8 cellular contexts compared by ENCODE assay signal in the genomic region with DNA sequence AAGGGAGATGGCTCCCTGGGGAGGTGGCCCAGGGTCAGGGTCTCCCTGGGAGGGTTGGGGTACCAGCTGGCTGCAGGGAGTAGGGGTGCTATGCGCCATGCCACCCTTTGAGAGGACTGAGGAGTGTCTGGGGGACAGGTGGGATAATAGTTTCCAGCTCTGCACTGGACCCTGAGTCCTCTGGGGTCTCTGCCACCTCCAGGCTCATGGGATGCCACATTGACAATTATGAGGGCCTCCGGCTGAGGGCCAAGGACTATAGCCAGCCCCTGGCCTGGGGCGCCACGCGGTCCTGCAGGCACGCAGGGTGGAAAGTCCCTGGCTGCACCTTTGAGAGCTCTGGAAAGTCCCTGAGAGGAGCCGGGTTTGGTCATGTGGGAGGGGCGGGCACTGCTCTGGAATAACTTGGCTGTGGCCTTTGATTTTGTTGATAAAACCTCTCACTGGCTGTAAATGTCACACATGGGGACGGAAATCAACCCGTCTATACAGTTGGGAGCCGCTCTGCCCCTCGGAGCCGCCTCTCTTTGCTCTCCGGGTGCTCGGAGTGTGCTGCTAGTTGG. TPM values are rescaled to one million over a fixed set of nuclear protein-coding genes. Genes with fewer than 3 reads are reported as not detected.
DNase-seq lines count a peak whose midpoint lies in the region; ATAC-seq and TF ChIP-seq lines count a peak whose summit lies in the region.

No MANE protein-coding gene starts in this region.

- peak overlapping the region; percentile 62 for H3K27ac ChIP-seq in fibroblast of lung (ENCODE audit: insufficient read depth, low read length)

- no peaks in the 10 kb centered on the region for H3K79me2 ChIP-seq in fibroblast of lung (ENCODE audit: control insufficient read depth, insufficient read depth, low read length)

- H3K4me3 ChIP-seq in fibroblast of lung (replicated peaks in 1 of 4; ENCODE audit: control extremely low read depth in 1 of 4, insufficient read depth in 1 of 4, low read depth in 3 of 4, low read length in 4 of 4), result peak overlapping the region in 1 of 4 experiments; percentile 30

- peaks cover 14% of the 10 kb centered on the region for H3K4me1 ChIP-seq in fibroblast of lung (ENCODE audit: control insufficient read depth, extremely low read depth, insufficient read depth, low read length)

- no peaks in the 10 kb centered on the region for H3K27me3 ChIP-seq in fibroblast of lung (ENCODE audit: control insufficient read depth, insufficient read depth, low read length)

- DNase-seq in NCI-H2029 (lab: John Stamatoyannopoulos, UW) (peak; percentile 24), NCI-H2029 treated with DMSO at 0.1 percent for 48 hours (lab: John Stamatoyannopoulos, UW) (no peak), activated T-cell treated with anti-CD3 and anti-CD28 coated beads for 1 hour (ENCODE audit: low read depth) (peak; percentile 72), fibroblast of lung (ENCODE audit: low read depth in 2 of 2) (peak in 1 of 2 donors; percentile 76), renal cortical epithelial cell (ENCODE audit: low read depth) (peak; percentile 85), GDM1 (lab: John Stamatoyannopoulos, UW) (no peak), D341Med (ENCODE audit: low spot score) (no peak)

- ATAC-seq in HG03521 (IDR thresholded peaks at IDR 0.05; ENCODE audit: unreplicated experiment), result peak; percentile 40

- H3K4me2 ChIP-seq in fibroblast of lung (ENCODE audit: extremely low read depth, insufficient read depth, low read length), result peak overlapping the region; percentile 17

- H2AFZ ChIP-seq in fibroblast of lung (ENCODE audit: low read length), result no peak overlapping the region

- no peak for TF ChIP-seq CTCF in fibroblast of lung (conservative IDR thresholded peaks at IDR 0.05 in 1 of 2, IDR thresholded peaks at IDR 0.05 in 1 of 2; ENCODE audit: low read depth in 1 of 2, low read length in 2 of 2)

- H4K20me1 ChIP-seq in fibroblast of lung (ENCODE audit: control insufficient read depth, extremely low read depth, insufficient read depth, low read length), result no peaks in the 10 kb centered on the region

- peaks cover 7% of the 10 kb centered on the region for H3K36me3 ChIP-seq in fibroblast of lung (ENCODE audit: control insufficient read depth, insufficient read depth, low read length)

- no peak overlapping the region for H3K9ac ChIP-seq in fibroblast of lung (ENCODE audit: insufficient read depth, low read length)

- no peaks in the 10 kb centered on the region for H3K9me3 ChIP-seq in fibroblast of lung (ENCODE audit: control insufficient read depth, insufficient read depth, low read depth, low read length)

RNA-seq across cellular contexts. Expression of a gene that starts 16.0 kb away (rescaled TPM):
- total RNA-seq in fibroblast of lung, result 8.0 and 8.4 TPM in 2 replicates
- polyA plus RNA-seq in fibroblast of lung, result 3.7 and 4.3 TPM in 2 replicates
- 5.2 and 7.6 TPM in 2 replicates for polyA plus RNA-seq in fibroblast of lung (2012)
- polyA minus RNA-seq in fibroblast of lung (ENCODE audit: low replicate concordance), result 11.0 and 17.7 TPM in 2 replicates
- total RNA-seq in renal cortical epithelial cell, result 16.3 and 21.9 TPM in 2 replicates

RNA-seq across cellular contexts. Expression of a gene that starts 36.2 kb away (rescaled TPM):
- total RNA-seq in fibroblast of lung (279 and 317 TPM in 2 replicates), renal cortical epithelial cell (372 and 398 TPM in 2 replicates)
- 309 and 387 TPM in 2 replicates for polyA plus RNA-seq in fibroblast of lung
- 523 and 567 TPM in 2 replicates for polyA plus RNA-seq in fibroblast of lung (2012)
- 46.4 and 81.8 TPM in 2 replicates for polyA minus RNA-seq in fibroblast of lung (ENCODE audit: low replicate concordance)

RNA-seq across cellular contexts. Expression of a gene that starts 42.2 kb away (rescaled TPM):
- total RNA-seq in fibroblast of lung, result 136 and 166 TPM in 2 replicates
- polyA plus RNA-seq in fibroblast of lung, result 31.3 and 39.9 TPM in 2 replicates
- polyA plus RNA-seq in fibroblast of lung (2012), result 56.6 and 83.9 TPM in 2 replicates
- polyA minus RNA-seq in fibroblast of lung (ENCODE audit: low replicate concordance), result 75.4 and 113 TPM in 2 replicates
- 195 and 249 TPM in 2 replicates for total RNA-seq in renal cortical epithelial cell

RNA-seq across cellular contexts. Expression of a gene that starts 42.7 kb away (rescaled TPM):
- total RNA-seq in fibroblast of lung (1.2 TPM in 1 of 2 replicates, not detected in the other), renal cortical epithelial cell (0.10 and 1.7 TPM in 2 replicates)
- 0.40 TPM in 1 of 2 replicates, not detected in the other for polyA plus RNA-seq in fibroblast of lung
- polyA plus RNA-seq in fibroblast of lung (2012), result 0.31 TPM in 1 of 2 replicates, not detected in the other
- not detected in 2 replicates for polyA minus RNA-seq in fibroblast of lung (ENCODE audit: low replicate concordance)

RNA-seq across cellular contexts. Expression of a gene that starts 49.7 kb away (rescaled TPM):
- total RNA-seq in fibroblast of lung (0.17 TPM in 1 of 2 replicates, not detected in the other), renal cortical epithelial cell (0.40 TPM in 1 of 2 replicates, not detected in the other)
- polyA plus RNA-seq in fibroblast of lung, result 0.02 TPM in 1 of 2 replicates, not detected in the other
- not detected in 2 replicates for polyA plus RNA-seq in fibroblast of lung (2012)
- polyA minus RNA-seq in fibroblast of lung (ENCODE audit: low replicate concordance), result not detected in 2 replicates

Comparison
In these comparisons a context has a peak if more than half of its experiments do, and no peak if none do; other contexts are left out.
1. DNase-seq: peak in NCI-H2029 (single experiment), activated T-cell treated with anti-CD3 and anti-CD28 coated beads for 1 hour (single experiment) and renal cortical epithelial cell (single experiment); none in NCI-H2029 treated with DMSO at 0.1 percent for 48 hours (single experiment), GDM1 (single experiment) and D341Med (single experiment).